In the genomic region with DNA sequence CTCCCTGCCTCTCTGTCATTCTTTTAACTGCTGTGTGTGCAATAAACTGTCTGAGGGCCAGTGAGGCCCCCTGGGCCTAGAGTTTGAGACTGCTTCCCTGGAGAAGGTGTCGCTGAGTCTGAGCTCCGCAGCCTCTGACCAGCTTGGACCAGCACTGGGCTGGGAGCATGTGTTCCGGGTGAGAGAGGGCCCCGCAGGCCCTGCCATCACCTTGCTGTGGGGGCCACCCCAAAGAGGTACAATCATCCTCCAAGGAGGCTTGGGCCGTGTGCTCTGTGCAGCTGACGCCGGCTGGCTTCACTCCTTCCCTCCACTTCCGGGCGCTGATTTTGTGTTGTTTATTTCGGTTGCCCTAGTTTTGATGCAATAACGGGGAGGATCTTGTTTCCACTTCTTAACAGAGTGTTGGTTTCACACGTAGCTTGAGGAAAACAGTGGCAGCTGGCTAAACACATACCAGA, we compare ENCODE assay signal across 12 cellular contexts.
DNase-seq lines count a peak whose midpoint lies in the region; ATAC-seq, FAIRE-seq and TF ChIP-seq lines count a peak whose summit lies in the region.
"Had no signal": no experiment of that assay in that cellular context is flagged by ENCODE, and none has a peak within 500 bp of the region (broad histone marks: within the 10 kb centered on the region; RNA-seq: fewer than 3 reads in every experiment).

No MANE protein-coding gene starts in this region.

- no peaks in the 10 kb centered on the region for H3K9me3 ChIP-seq in H1 (ENCODE audit: insufficient read depth in 2 of 2, low read depth in 1 of 2, low read length in 1 of 2)

- no peak overlapping the region for H2BK15ac ChIP-seq in H1 (ENCODE audit: low read length)

- H3K4me1 Mint-ChIP-seq in natural killer cell treated with Interleukin-12 subunit alpha and Interleukin-12 subunit beta and Interleukin-15 and Interleukin-18, amount 100 ng/mL, for 72 hours (ENCODE audit: low read depth in 2 of 2), result peaks cover 13 to 18% of the 10 kb centered on the region in 2 donors

- DNase-seq in stimulated activated CD8-positive, alpha-beta memory T cell treated with anti-CD3 and anti-CD28 coated beads, Interleukin-4, amount 100 ng/mL, for 24 hours (ENCODE audit: low read depth), result peak; percentile 2
- DNase-seq in stimulated activated CD8-positive, alpha-beta memory T cell treated with anti-CD3 and anti-CD28 coated beads, Interleukin-4, amount 100 ng/mL, for 48 hours, result no peak
- DNase-seq in H1 (ENCODE audit: low read depth in 1 of 2, low spot score in 2 of 2) (no peak), NCI-H187 treated with DMSO at 0.1 percent for 48 hours (lab: John Stamatoyannopoulos, UW) (no peak), nucleus accumbens (lab: John Stamatoyannopoulos, UW) (no peak)
- DNase-seq in natural killer cell treated with Interleukin-12 subunit alpha and Interleukin-12 subunit beta and Interleukin-15 and Interleukin-18, amount 100 ng/mL, for 72 hours (ENCODE audit: low spot score), result no peak
- no peak for DNase-seq in activated CD4-positive, alpha-beta T cell treated with anti-CD3 and anti-CD28 coated beads for 1 hour
- DNase-seq: EL, NCI-H2227 treated with DMSO at 0.1 percent for 48 hours had no signal

- H2BK12ac ChIP-seq in H1 (ENCODE audit: low read depth, low read length), result peak overlapping the region; percentile 60; the same call in 1 of the 2 replicates

- no peak overlapping the region for H3K9ac ChIP-seq in H1 (replicated peaks in 1 of 4; ENCODE audit: extremely low read depth in 1 of 4, low read depth in 3 of 4, low read length in 3 of 4)

- POLR2A ChIA-PET in H1 (lab: Charles Lee; ENCODE audit: partially characterized antibody), result no interaction called here

- H2AFZ ChIP-seq in H1 (ENCODE audit: low read length), result no peak overlapping the region

- H3K27ac Mint-ChIP-seq in natural killer cell treated with Interleukin-12 subunit alpha and Interleukin-12 subunit beta and Interleukin-15 and Interleukin-18, amount 100 ng/mL, for 72 hours, result peak overlapping the region; percentile 71 to 88
- H3K27ac Mint-ChIP-seq: mesothelial cell of epicardium had no signal

- H4K91ac ChIP-seq in H1 (replicated peaks; ENCODE audit: insufficient read length, low read length), result no peak overlapping the region

- H4K8ac ChIP-seq in H1 (ENCODE audit: extremely low read depth, insufficient read depth, low read length), result no peak overlapping the region

- no peaks in the 10 kb centered on the region for H3K9me3 Mint-ChIP-seq in natural killer cell treated with Interleukin-12 subunit alpha and Interleukin-12 subunit beta and Interleukin-15 and Interleukin-18, amount 100 ng/mL, for 72 hours
- H3K9me3 Mint-ChIP-seq: mesothelial cell of epicardium had no signal

- no peak overlapping the region; the same call in 1 of the 2 replicates for H2BK5ac ChIP-seq in H1 (ENCODE audit: low read depth, low read length)

- no peaks in the 10 kb centered on the region for H3K23me2 ChIP-seq in H1 (ENCODE audit: low read depth, low read length)

- FAIRE-seq in H1 (lab: Jason Lieb, UNC), result no peak

- H3K4me2 ChIP-seq in H1 (ENCODE audit: insufficient read depth in 1 of 2, low read depth in 2 of 2, low read length in 2 of 2), result no peak overlapping the region

- H4K5ac ChIP-seq in H1 (ENCODE audit: insufficient read length, low read depth, low read length), result no peak overlapping the region

- 92% methylated on average over 11 of the region's 12 CpGs; no CpG with 5 or more reads in 1 of the 2 experiments for WGBS in H1 (ENCODE audit: extremely low coverage in 1 of 2, insufficient coverage in 1 of 2, insufficient read length in 1 of 2, insufficient replicate concordance in 2 of 2, low coverage in 1 of 2, low lambda C conversion rate in 2 of 2, missing lambda C conversion rate in 1 of 2), 2 experiments

- H3K27ac ChIP-seq in H1 (ENCODE audit: low read depth, low read length), result no peak overlapping the region
- H3K27ac ChIP-seq: VCaP had no signal

- H3K4me3 ChIP-seq in H1 (ENCODE audit: extremely low read depth in 1 of 4, insufficient read depth in 2 of 4, low read depth in 3 of 4, low read length in 4 of 4), result no peak overlapping the region

- H3K36me3 Mint-ChIP-seq in natural killer cell treated with Interleukin-12 subunit alpha and Interleukin-12 subunit beta and Interleukin-15 and Interleukin-18, amount 100 ng/mL, for 72 hours, result no peaks in the 10 kb centered on the region
- H3K36me3 Mint-ChIP-seq: mesothelial cell of epicardium had no signal

- no peak for TF ChIP-seq EP300 in H1 (IDR thresholded peaks at IDR 0.05; ENCODE audit: borderline replicate concordance in 1 of 2, low read depth in 2 of 2, low read length in 2 of 2)

- CTCF ChIA-PET in H1 (lab: Charles Lee; ENCODE audit: partially characterized antibody), result interaction anchor here (0.8 to 5.0 kb wide), 16 partner anchors 9 to 254 kb away, joined by 3 to 86 read pairs (median 4); a partner anchor contains a TSS

- no peak for TF ChIP-seq CTCF in H1 (IDR thresholded peaks at IDR 0.05; ENCODE audit: control extremely low read depth in 1 of 3, insufficient read depth in 1 of 3, low read depth in 1 of 3, low read length in 3 of 3)

- no peak overlapping the region for H3K14ac ChIP-seq in H1 (ENCODE audit: insufficient read length)

- no peaks in the 10 kb centered on the region for H4K20me1 ChIP-seq in H1 (replicated peaks in 1 of 2; ENCODE audit: control insufficient read depth in 1 of 2, insufficient read depth in 2 of 2, low read length in 2 of 2)

- no peak overlapping the region for H3K56ac ChIP-seq in H1 (replicated peaks; ENCODE audit: insufficient read length, low read depth, low read length)

- no peak for TF ChIP-seq POLR2A in H1 (IDR thresholded peaks at IDR 0.05; ENCODE audit: control extremely low read depth in 1 of 2, low read depth in 2 of 2, low read length in 2 of 2)

- H3K4ac ChIP-seq in H1 (replicated peaks; ENCODE audit: insufficient read length, low read depth, low read length), result no peak overlapping the region

- TF ChIP-seq RAD21 in H1 (IDR thresholded peaks at IDR 0.05 in 1 of 2, conservative IDR thresholded peaks at IDR 0.05 in 1 of 2; ENCODE audit: low read depth in 2 of 2, low read length in 2 of 2), result no peak

- H2BK20ac ChIP-seq in H1 (ENCODE audit: low read length), result no peak overlapping the region

- H3K23ac ChIP-seq in H1 (ENCODE audit: insufficient read length), result no peak overlapping the region

- H3K4me3 Mint-ChIP-seq in natural killer cell treated with Interleukin-12 subunit alpha and Interleukin-12 subunit beta and Interleukin-15 and Interleukin-18, amount 100 ng/mL, for 72 hours, result peak overlapping the region; percentile 23
- H3K4me3 Mint-ChIP-seq: mesothelial cell of epicardium had no signal

- H3K79me2 ChIP-seq in H1 (ENCODE audit: control insufficient read depth in 1 of 2, insufficient read depth in 2 of 2, low read length in 2 of 2), result no peaks in the 10 kb centered on the region

- peak; percentile 68 to 69 for ATAC-seq in natural killer cell treated with Interleukin-12 subunit alpha and Interleukin-12 subunit beta and Interleukin-15 and Interleukin-18, amount 100 ng/mL, for 72 hours
- ATAC-seq in GM19023 (IDR thresholded peaks at IDR 0.05; ENCODE audit: unreplicated experiment), result no peak

- H3K27me3 Mint-ChIP-seq in natural killer cell treated with Interleukin-12 subunit alpha and Interleukin-12 subunit beta and Interleukin-15 and Interleukin-18, amount 100 ng/mL, for 72 hours, result peaks cover 12 to 15% of the 10 kb centered on the region in 2 donors

- H3K27me3 ChIP-seq in H1 (replicated peaks in 1 of 4; ENCODE audit: control insufficient read depth in 3 of 4, extremely low read depth in 1 of 4, insufficient read depth in 3 of 4, low read length in 3 of 4), result peaks cover 0 to 9% (median under 1%) of the 10 kb centered on the region in 4 experiments; a peak in 5 of 7 replicates

- H2AK5ac ChIP-seq in H1 (ENCODE audit: low read depth, low read length), result no peak overlapping the region

- no peak overlapping the region for H2BK120ac ChIP-seq in H1 (replicated peaks; ENCODE audit: low read depth, low read length)

- H3K18ac ChIP-seq in H1 (ENCODE audit: extremely low read depth, low read length), result no peak overlapping the region

- no peaks in the 10 kb centered on the region for H3K79me1 ChIP-seq in H1 (ENCODE audit: low read depth, low read length)

- H3K36me3 ChIP-seq in H1 (ENCODE audit: control insufficient read depth in 2 of 4, insufficient read depth in 4 of 4, low read length in 3 of 4), result no peaks in the 10 kb centered on the region

- peaks cover 1 to 3% (median 2%) of the 10 kb centered on the region in 4 experiments; a peak in 3 of 7 replicates for H3K4me1 ChIP-seq in H1 (replicated peaks in 1 of 4; ENCODE audit: control insufficient read depth in 3 of 4, insufficient read depth in 4 of 4, low read length in 3 of 4)

TF ChIP-seq in H1, 55 proteins besides CTCF, POLR2A, EP300 and RAD21:
- TF ChIP-seq CHD2 (IDR thresholded peaks at IDR 0.05; ENCODE audit: low read length), result no peak
- TF ChIP-seq, protein P1, sequence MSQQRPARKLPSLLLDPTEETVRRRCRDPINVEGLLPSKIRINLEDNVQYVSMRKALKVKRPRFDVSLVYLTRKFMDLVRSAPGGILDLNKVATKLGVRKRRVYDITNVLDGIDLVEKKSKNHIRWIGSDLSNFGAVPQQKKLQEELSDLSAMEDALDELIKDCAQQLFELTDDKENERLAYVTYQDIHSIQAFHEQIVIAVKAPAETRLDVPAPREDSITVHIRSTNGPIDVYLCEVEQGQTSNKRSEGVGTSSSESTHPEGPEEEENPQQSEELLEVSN (IDR thresholded peaks at IDR 0.05), result peak; percentile 52
- TF ChIP-seq, protein P2, sequence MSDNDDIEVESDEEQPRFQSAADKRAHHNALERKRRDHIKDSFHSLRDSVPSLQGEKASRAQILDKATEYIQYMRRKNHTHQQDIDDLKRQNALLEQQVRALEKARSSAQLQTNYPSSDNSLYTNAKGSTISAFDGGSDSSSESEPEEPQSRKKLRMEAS (IDR thresholded peaks at IDR 0.05), result 0 out of 2 replicates have a peak, but pooled peaks have one; percentile 15
